In the genomic region with DNA sequence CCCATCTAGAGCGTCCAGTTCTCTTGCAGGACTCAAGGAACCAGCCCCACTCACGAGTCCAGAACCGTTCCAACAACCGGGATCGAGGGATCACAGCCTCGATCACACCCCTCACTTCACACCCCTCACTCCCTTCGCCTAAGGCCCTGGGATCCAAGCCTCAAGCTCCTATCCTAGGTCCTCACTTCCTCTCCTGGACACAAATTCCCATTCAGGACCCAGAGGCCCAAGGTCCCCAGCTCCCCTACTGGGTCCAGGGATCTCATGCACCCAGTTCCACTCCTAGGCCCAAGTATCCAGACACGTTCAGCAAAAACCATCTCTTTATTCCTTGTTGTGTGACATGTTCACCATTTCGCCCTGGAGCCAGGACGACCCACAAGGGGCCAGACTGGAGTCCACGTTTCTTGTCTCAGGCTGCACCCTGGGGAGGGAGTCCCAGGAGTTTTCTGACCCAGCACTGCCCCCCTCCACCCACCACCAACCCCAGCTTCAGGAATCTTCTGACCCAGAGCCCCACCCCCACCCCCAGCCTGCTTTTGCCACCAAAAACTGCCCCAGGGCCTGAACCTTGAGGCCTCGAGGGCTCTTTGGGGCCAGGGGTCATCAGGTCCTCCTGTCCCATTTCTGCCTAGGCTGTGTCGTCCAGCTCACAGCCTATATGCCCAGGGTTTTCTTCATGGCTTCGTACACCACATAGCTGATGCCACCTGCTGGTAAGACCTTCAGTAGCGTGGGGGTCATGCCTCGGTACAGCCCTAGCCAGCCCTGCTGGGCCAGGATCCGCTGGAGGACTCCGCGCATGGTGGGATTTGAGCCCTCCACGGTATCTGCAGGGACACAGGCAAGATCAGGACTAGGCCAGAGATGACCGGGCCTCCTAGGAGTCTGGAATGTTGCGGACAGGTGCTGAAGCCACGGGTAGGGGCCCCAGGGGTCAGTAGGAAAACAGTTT, we compare ENCODE assay signal across 8 cellular contexts. TPM values are rescaled to one million over a fixed set of nuclear protein-coding genes. Genes with fewer than 3 reads are reported as not detected.
DNase-seq lines count a peak whose midpoint lies in the region; ATAC-seq and TF ChIP-seq lines count a peak whose summit lies in the region.

No MANE protein-coding gene starts in this region.

- ATAC-seq in memory B cell (ENCODE audit: low read depth), result no peak
- ATAC-seq in GM21423 (IDR thresholded peaks at IDR 0.05; ENCODE audit: unreplicated experiment), result no peak

- peaks cover 4% of the 10 kb centered on the region for H3K27me3 ChIP-seq in BE2C
- peaks cover 3% of the 10 kb centered on the region for H3K27me3 ChIP-seq in adipocyte (replicated peaks; ENCODE audit: control insufficient read depth, insufficient read depth, low read length)

- no peak for DNase-seq in BE2C
- DNase-seq in HUDEP-2 (lab: John Stamatoyannopoulos, UW; ENCODE audit: unreplicated experiment in 76 of 76), result peak in 71 of 76 experiments; percentile 19 to 96 (median 59)
- DNase-seq in adipocyte (ENCODE audit: low read depth), result no peak
- no peak for DNase-seq in memory B cell (ENCODE audit: low spot score in 2 of 2)
- no peak for DNase-seq in DMS 273 (lab: John Stamatoyannopoulos, UW; ENCODE audit: unreplicated experiment)
- no peak for DNase-seq in NCI-H510A treated with DMSO at 0.1 percent for 48 hours (lab: John Stamatoyannopoulos, UW)
- no peak for DNase-seq in NCI-H774 (lab: John Stamatoyannopoulos, UW)

- H3K4me3 Mint-ChIP-seq in memory B cell, result peak overlapping the region; percentile 80

- H3K36me3 Mint-ChIP-seq in memory B cell, result no peaks in the 10 kb centered on the region

- no peaks in the 10 kb centered on the region for H3K27me3 Mint-ChIP-seq in memory B cell

- H3K9me3 Mint-ChIP-seq in memory B cell, result no peaks in the 10 kb centered on the region

- H3K4me3 ChIP-seq in BE2C (ENCODE audit: low read depth, low read length) (no peak overlapping the region), adipocyte (ENCODE audit: low read length) (peak overlapping the region; percentile 27)

- peaks cover 24% of the 10 kb centered on the region for H3K4me1 Mint-ChIP-seq in memory B cell

- H3K4me1 ChIP-seq in BE2C (no peaks in the 10 kb centered on the region), adipocyte (ENCODE audit: control insufficient read depth, insufficient read depth, low read length) (peaks cover 16% of the 10 kb centered on the region)

- no peak overlapping the region for H3K9ac ChIP-seq in adipocyte (ENCODE audit: low read length)

- peak overlapping the region; percentile 89 for H3K27ac Mint-ChIP-seq in memory B cell

- H3K9me3 ChIP-seq in BE2C (peaks cover 8% of the 10 kb centered on the region), adipocyte (ENCODE audit: control insufficient read depth, low read length) (no peaks in the 10 kb centered on the region)

- H3K36me3 ChIP-seq in BE2C (peaks cover 20% of the 10 kb centered on the region), adipocyte (ENCODE audit: control insufficient read depth, insufficient read depth, low read length, severe bottlenecking) (peaks cover 7% of the 10 kb centered on the region)

- peak; percentile 16; the same call in 1 of the 2 replicates for TF ChIP-seq CTCF in BE2C (IDR thresholded peaks at IDR 0.05; ENCODE audit: low read depth, low read length)

RNA-seq across cellular contexts. Expression of a gene that starts 1.4 kb away (rescaled TPM):
- 396 TPM for polyA plus RNA-seq in BE2C (2012; ENCODE audit: insufficient read depth, insufficient read length, low read depth)

RNA-seq across cellular contexts. Expression of a gene that starts 7.6 kb away (rescaled TPM):
- 0.39 TPM for polyA plus RNA-seq in BE2C (2012; ENCODE audit: insufficient read depth, insufficient read length, low read depth)

RNA-seq across cellular contexts. Expression of a gene that starts 33.0 kb away (rescaled TPM):
- polyA plus RNA-seq in BE2C (2012; ENCODE audit: insufficient read depth, insufficient read length, low read depth), result 283 TPM

RNA-seq across cellular contexts. Expression of a gene that starts 33.6 kb away (rescaled TPM):
- 27.7 TPM for polyA plus RNA-seq in BE2C (2012; ENCODE audit: insufficient read depth, insufficient read length, low read depth)

RNA-seq across cellular contexts. Expression of a gene that starts 38.1 kb away (rescaled TPM):
- polyA plus RNA-seq in BE2C (2012; ENCODE audit: insufficient read depth, insufficient read length, low read depth), result not detected

Comparison
In these comparisons a context has a peak if more than half of its experiments do, and no peak if none do; other contexts are left out.
1. DNase-seq: peak in HUDEP-2 (71 of 76); none in BE2C (single experiment), adipocyte (single experiment), memory B cell (0 of 2), DMS 273 (single experiment), NCI-H510A treated with DMSO at 0.1 percent for 48 hours (single experiment) and NCI-H774 (single experiment).